Comparison of ENCODE assay signal across 1 cellular context in genomic region chr3:72582211-72582878, GRCh38.
TF ChIP-seq lines count a peak whose summit lies in the region.

No MANE protein-coding gene starts in this region.

TF ChIP-seq in HepG2, 621 proteins besides CTCF, POLR2A, EP300 and RAD21 (continued from another document and continues in another):
- TF ChIP-seq, protein P1, sequence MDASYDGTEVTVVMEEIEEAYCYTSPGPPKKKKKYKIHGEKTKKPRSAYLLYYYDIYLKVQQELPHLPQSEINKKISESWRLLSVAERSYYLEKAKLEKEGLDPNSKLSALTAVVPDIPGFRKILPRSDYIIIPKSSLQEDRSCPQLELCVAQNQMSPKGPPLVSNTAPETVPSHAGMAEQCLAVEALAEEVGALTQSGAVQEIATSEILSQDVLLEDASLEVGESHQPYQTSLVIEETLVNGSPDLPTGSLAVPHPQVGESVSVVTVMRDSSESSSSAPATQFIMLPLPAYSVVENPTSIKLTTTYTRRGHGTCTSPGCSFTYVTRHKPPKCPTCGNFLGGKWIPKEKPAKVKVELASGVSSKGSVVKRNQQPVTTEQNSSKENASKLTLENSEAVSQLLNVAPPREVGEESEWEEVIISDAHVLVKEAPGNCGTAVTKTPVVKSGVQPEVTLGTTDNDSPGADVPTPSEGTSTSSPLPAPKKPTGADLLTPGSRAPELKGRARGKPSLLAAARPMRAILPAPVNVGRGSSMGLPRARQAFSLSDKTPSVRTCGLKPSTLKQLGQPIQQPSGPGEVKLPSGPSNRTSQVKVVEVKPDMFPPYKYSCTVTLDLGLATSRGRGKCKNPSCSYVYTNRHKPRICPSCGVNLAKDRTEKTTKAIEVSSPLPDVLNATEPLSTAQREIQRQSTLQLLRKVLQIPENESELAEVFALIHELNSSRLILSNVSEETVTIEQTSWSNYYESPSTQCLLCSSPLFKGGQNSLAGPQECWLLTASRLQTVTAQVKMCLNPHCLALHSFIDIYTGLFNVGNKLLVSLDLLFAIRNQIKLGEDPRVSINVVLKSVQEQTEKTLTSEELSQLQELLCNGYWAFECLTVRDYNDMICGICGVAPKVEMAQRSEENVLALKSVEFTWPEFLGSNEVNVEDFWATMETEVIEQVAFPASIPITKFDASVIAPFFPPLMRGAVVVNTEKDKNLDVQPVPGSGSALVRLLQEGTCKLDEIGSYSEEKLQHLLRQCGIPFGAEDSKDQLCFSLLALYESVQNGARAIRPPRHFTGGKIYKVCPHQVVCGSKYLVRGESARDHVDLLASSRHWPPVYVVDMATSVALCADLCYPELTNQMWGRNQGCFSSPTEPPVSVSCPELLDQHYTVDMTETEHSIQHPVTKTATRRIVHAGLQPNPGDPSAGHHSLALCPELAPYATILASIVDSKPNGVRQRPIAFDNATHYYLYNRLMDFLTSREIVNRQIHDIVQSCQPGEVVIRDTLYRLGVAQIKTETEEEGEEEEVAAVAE (CRISPR knock-in tag; IDR thresholded peaks at IDR 0.05; ENCODE audit: borderline replicate concordance): no peak
- TF ChIP-seq ZNF383 (CRISPR knock-in tag; IDR thresholded peaks at IDR 0.05; ENCODE audit: borderline replicate concordance) (no peak), HCFC1 (IDR thresholded peaks at IDR 0.05; ENCODE audit: low read depth, low read length) (no peak), SKI (IDR thresholded peaks at IDR 0.05; ENCODE audit: partially characterized antibody) (peak; percentile 45), EHMT2 (IDR thresholded peaks at IDR 0.05; ENCODE audit: borderline replicate concordance, low read depth, low read length) (0 out of 2 replicates have a peak, but pooled peaks have one; percentile 45), NCOA2 (CRISPR knock-in tag; IDR thresholded peaks at IDR 0.05) (peak; percentile 81), RFX1 (IDR thresholded peaks at IDR 0.05) (no peak), ARID5B (CRISPR knock-in tag; IDR thresholded peaks at IDR 0.05) (peak; percentile 93), ZNF839 (CRISPR knock-in tag; IDR thresholded peaks at IDR 0.05; ENCODE audit: borderline replicate concordance) (no peak), ZMAT5 (CRISPR knock-in tag; IDR thresholded peaks at IDR 0.05; ENCODE audit: borderline replicate concordance, low read depth) (no peak), SMC3 (IDR thresholded peaks at IDR 0.05; ENCODE audit: low read length) (no peak), GABPA (IDR thresholded peaks at IDR 0.05; ENCODE audit: low read depth, low read length) (no peak), GABPA (CRISPR knock-in tag; IDR thresholded peaks at IDR 0.05; ENCODE audit: low read depth) (no peak), ZNF883 (CRISPR knock-in tag; IDR thresholded peaks at IDR 0.05; ENCODE audit: not compliant biosample characterization) (no peak), MLX (CRISPR knock-in tag; IDR thresholded peaks at IDR 0.05) (no peak), BRCA1 (CRISPR knock-in tag; IDR thresholded peaks at IDR 0.05) (no peak), ZKSCAN8 (CRISPR knock-in tag; IDR thresholded peaks at IDR 0.05; ENCODE audit: borderline replicate concordance) (peak; percentile 63; the same call in 1 of the 2 replicates), PITX1 (CRISPR knock-in tag; IDR thresholded peaks at IDR 0.05) (peak; percentile 88), MED8 (CRISPR knock-in tag; IDR thresholded peaks at IDR 0.05; ENCODE audit: insufficient replicate concordance) (no peak), MED13 (CRISPR knock-in tag; IDR thresholded peaks at IDR 0.05) (no peak), CEBPB (IDR thresholded peaks at IDR 0.05; ENCODE audit: borderline replicate concordance, low read depth, low read length) (peak; percentile 63; the same call in 1 of the 2 replicates), ZNF790 (CRISPR knock-in tag; IDR thresholded peaks at IDR 0.05; ENCODE audit: borderline replicate concordance) (no peak), ZNF256 (CRISPR knock-in tag; conservative IDR thresholded peaks at IDR 0.05) (no peak), ZNF513 (CRISPR knock-in tag; conservative IDR thresholded peaks at IDR 0.05) (no peak), ZNF350 (CRISPR knock-in tag; IDR thresholded peaks at IDR 0.05; ENCODE audit: borderline replicate concordance, low read depth) (no peak), TSC22D2 (CRISPR knock-in tag; IDR thresholded peaks at IDR 0.05; ENCODE audit: borderline replicate concordance) (no peak), ZNF501 (CRISPR knock-in tag; IDR thresholded peaks at IDR 0.05) (no peak), ZNF136 (CRISPR knock-in tag; IDR thresholded peaks at IDR 0.05; ENCODE audit: low read depth) (no peak), JDP2 (CRISPR knock-in tag; IDR thresholded peaks at IDR 0.05; ENCODE audit: borderline replicate concordance) (no peak), SMARCC2 (IDR thresholded peaks at IDR 0.05) (no peak), ZNF678 (CRISPR knock-in tag; IDR thresholded peaks at IDR 0.05) (no peak), KDM5B (CRISPR knock-in tag; IDR thresholded peaks at IDR 0.05; ENCODE audit: borderline replicate concordance) (no peak), NFIB (CRISPR knock-in tag; IDR thresholded peaks at IDR 0.05; ENCODE audit: borderline replicate concordance) (no peak), ATF7 (IDR thresholded peaks at IDR 0.05) (no peak), ATF7 (CRISPR knock-in tag; IDR thresholded peaks at IDR 0.05) (no peak), NR1H2 (CRISPR knock-in tag; IDR thresholded peaks at IDR 0.05; ENCODE audit: borderline replicate concordance, low read depth) (no peak), ZNF510 (CRISPR knock-in tag; IDR thresholded peaks at IDR 0.05; ENCODE audit: low read depth) (no peak), PCBP2 (optimal IDR thresholded peaks at IDR 0.05; ENCODE audit: low read depth, low read length, poor library complexity, severe bottlenecking) (no peak), ZNF33B (CRISPR knock-in tag; IDR thresholded peaks at IDR 0.05) (no peak), ZNF850 (CRISPR knock-in tag; conservative IDR thresholded peaks at IDR 0.05) (no peak), MED1 (CRISPR knock-in tag; IDR thresholded peaks at IDR 0.05) (peak; percentile 81), ARNTL (CRISPR knock-in tag; IDR thresholded peaks at IDR 0.05) (no peak)
- TF ChIP-seq, protein P2, sequence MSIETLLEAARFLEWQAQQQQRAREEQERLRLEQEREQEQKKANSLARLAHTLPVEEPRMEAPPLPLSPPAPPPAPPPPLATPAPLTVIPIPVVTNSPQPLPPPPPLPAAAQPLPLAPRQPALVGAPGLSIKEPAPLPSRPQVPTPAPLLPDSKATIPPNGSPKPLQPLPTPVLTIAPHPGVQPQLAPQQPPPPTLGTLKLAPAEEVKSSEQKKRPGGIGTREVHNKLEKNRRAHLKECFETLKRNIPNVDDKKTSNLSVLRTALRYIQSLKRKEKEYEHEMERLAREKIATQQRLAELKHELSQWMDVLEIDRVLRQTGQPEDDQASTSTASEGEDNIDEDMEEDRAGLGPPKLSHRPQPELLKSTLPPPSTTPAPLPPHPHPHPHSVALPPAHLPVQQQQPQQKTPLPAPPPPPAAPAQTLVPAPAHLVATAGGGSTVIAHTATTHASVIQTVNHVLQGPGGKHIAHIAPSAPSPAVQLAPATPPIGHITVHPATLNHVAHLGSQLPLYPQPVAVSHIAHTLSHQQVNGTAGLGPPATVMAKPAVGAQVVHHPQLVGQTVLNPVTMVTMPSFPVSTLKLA (IDR thresholded peaks at IDR 0.05): no peak
- TF ChIP-seq, protein P3, sequence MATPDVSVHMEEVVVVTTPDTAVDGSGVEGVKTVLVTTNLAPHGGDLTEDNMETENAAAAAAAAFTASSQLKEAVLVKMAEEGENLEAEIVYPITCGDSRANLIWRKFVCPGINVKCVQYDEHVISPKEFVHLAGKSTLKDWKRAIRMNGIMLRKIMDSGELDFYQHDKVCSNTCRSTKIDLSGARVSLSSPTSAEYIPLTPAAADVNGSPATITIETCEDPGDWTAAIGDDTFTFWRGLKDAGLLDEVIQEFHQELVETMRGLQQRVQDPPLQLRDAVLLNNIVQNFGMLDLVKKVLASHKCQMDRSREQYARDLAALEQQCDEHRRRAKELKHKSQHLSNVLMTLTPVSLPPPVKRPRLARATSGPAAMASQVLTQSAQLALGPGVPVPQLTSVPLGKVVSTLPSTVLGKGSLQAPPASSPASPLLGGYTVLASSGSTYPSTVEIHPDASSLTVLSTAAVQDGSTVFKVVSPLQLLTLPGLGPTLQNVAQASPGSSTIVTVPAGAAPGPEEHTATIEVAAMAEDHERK (CRISPR knock-in tag; IDR thresholded peaks at IDR 0.05; ENCODE audit: low read depth): no peak
- TF ChIP-seq, protein P4, sequence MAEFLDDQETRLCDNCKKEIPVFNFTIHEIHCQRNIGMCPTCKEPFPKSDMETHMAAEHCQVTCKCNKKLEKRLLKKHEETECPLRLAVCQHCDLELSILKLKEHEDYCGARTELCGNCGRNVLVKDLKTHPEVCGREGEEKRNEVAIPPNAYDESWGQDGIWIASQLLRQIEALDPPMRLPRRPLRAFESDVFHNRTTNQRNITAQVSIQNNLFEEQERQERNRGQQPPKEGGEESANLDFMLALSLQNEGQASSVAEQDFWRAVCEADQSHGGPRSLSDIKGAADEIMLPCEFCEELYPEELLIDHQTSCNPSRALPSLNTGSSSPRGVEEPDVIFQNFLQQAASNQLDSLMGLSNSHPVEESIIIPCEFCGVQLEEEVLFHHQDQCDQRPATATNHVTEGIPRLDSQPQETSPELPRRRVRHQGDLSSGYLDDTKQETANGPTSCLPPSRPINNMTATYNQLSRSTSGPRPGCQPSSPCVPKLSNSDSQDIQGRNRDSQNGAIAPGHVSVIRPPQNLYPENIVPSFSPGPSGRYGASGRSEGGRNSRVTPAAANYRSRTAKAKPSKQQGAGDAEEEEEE (CRISPR knock-in tag; IDR thresholded peaks at IDR 0.05; ENCODE audit: borderline replicate concordance): no peak
- TF ChIP-seq, protein P5, sequence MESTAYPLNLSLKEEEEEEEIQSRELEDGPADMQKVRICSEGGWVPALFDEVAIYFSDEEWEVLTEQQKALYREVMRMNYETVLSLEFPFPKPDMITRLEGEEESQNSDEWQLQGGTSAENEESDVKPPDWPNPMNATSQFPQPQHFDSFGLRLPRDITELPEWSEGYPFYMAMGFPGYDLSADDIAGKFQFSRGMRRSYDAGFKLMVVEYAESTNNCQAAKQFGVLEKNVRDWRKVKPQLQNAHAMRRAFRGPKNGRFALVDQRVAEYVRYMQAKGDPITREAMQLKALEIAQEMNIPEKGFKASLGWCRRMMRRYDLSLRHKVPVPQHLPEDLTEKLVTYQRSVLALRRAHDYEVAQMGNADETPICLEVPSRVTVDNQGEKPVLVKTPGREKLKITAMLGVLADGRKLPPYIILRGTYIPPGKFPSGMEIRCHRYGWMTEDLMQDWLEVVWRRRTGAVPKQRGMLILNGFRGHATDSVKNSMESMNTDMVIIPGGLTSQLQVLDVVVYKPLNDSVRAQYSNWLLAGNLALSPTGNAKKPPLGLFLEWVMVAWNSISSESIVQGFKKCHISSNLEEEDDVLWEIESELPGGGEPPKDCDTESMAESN (CRISPR knock-in tag; conservative IDR thresholded peaks at IDR 0.05): no peak
- TF ChIP-seq, protein P6, sequence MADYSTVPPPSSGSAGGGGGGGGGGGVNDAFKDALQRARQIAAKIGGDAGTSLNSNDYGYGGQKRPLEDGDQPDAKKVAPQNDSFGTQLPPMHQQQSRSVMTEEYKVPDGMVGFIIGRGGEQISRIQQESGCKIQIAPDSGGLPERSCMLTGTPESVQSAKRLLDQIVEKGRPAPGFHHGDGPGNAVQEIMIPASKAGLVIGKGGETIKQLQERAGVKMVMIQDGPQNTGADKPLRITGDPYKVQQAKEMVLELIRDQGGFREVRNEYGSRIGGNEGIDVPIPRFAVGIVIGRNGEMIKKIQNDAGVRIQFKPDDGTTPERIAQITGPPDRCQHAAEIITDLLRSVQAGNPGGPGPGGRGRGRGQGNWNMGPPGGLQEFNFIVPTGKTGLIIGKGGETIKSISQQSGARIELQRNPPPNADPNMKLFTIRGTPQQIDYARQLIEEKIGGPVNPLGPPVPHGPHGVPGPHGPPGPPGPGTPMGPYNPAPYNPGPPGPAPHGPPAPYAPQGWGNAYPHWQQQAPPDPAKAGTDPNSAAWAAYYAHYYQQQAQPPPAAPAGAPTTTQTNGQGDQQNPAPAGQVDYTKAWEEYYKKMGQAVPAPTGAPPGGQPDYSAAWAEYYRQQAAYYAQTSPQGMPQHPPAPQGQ (CRISPR knock-in tag; IDR thresholded peaks at IDR 0.05; ENCODE audit: borderline replicate concordance): no peak
